ENCODE assay signal across 19 cellular contexts in genomic region chr12:88746386-88746785, GRCh38.
DNase-seq lines count a peak whose midpoint lies in the region; ATAC-seq and TF ChIP-seq lines count a peak whose summit lies in the region.
"Had no signal": no experiment of that assay in that cellular context is flagged by ENCODE, and none has a peak within 500 bp of the region (broad histone marks: within the 10 kb centered on the region; RNA-seq: fewer than 3 reads in every experiment).

No MANE protein-coding gene starts in this region.

- no peak overlapping the region for H3K4me3 Mint-ChIP-seq in activated T-cell treated with anti-CD3 and anti-CD28 coated beads, Interleukin-2, amount 50 U/mL, for 4 hours
- H3K4me3 Mint-ChIP-seq: H9 had no signal

- no peak for TF ChIP-seq CTCF in BJ (IDR thresholded peaks at IDR 0.05; ENCODE audit: insufficient read depth, low read depth, low read length)
- TF ChIP-seq CTCF in VCaP (conservative IDR thresholded peaks at IDR 0.05): no peak
- TF ChIP-seq CTCF in gastroesophageal sphincter (IDR thresholded peaks at IDR 0.05): no peak
- no peak for TF ChIP-seq CTCF in osteoblast (IDR thresholded peaks at IDR 0.05; ENCODE audit: extremely low read depth, low read depth, low read length)
- TF ChIP-seq CTCF in omental fat pad (IDR thresholded peaks at IDR 0.05): no peak
- no peak for TF ChIP-seq CTCF in spleen (IDR thresholded peaks at IDR 0.05 in 8 of 11, conservative IDR thresholded peaks at IDR 0.05 in 3 of 11)

- no peaks in the 10 kb centered on the region for H3K27me3 Mint-ChIP-seq in activated T-cell treated with anti-CD3 and anti-CD28 coated beads, Interleukin-2, amount 50 U/mL, for 4 hours (ENCODE audit: low read depth)

- DNase-seq in BJ (ENCODE audit: low read depth) (peak; percentile 38), osteoblast (ENCODE audit: insufficient read length, low spot score, missing footprints) (no peak), omental fat pad (ENCODE audit: low spot score) (no peak), spleen (no peak)
- no peak for DNase-seq in activated T-cell treated with anti-CD3 and anti-CD28 coated beads, Interleukin-2, amount 50 U/mL, for 4 hours
- DNase-seq in stimulated activated CD4-positive, alpha-beta T cell treated with anti-CD3 and anti-CD28 coated beads, Interleukin-4, amount 100 ng/mL, for 1 hour: no peak
- DNase-seq: DMS79, H9, MM.1S, NCI-H1092, NCI-H2081 treated with DMSO at 0.1 percent for 48 hours, NCI-H446 treated with DMSO at 0.1 percent for 48 hours, NCI-H69, Peyer's patch, Right ventricle myocardium superior had no signal

- no peaks in the 10 kb centered on the region for H4K20me1 ChIP-seq in osteoblast (ENCODE audit: insufficient read depth, low read length)

- no peaks in the 10 kb centered on the region for H3K36me3 Mint-ChIP-seq in activated T-cell treated with anti-CD3 and anti-CD28 coated beads, Interleukin-2, amount 50 U/mL, for 4 hours (ENCODE audit: insufficient read depth)

- H2AFZ ChIP-seq in osteoblast (ENCODE audit: low read length): peak overlapping the region; percentile 17

- H3K27me3 ChIP-seq in BJ (ENCODE audit: control insufficient read depth, insufficient read depth, low read length): no peaks in the 10 kb centered on the region
- no peaks in the 10 kb centered on the region for H3K27me3 ChIP-seq in gastroesophageal sphincter
- H3K27me3 ChIP-seq in osteoblast (ENCODE audit: insufficient read depth, low read length): no peaks in the 10 kb centered on the region
- H3K27me3 ChIP-seq in spleen (replicated peaks in 1 of 7): no peaks in the 10 kb centered on the region
- H3K27me3 ChIP-seq: Peyer's patch had no signal

- H3K9me3 ChIP-seq in gastroesophageal sphincter (no peaks in the 10 kb centered on the region), osteoblast (ENCODE audit: low read depth, low read length) (no peaks in the 10 kb centered on the region), spleen (no peaks in the 10 kb centered on the region)
- H3K9me3 ChIP-seq: Peyer's patch had no signal

- no peak for TF ChIP-seq EP300 in gastroesophageal sphincter (IDR thresholded peaks at IDR 0.05)

- H3K4me1 Mint-ChIP-seq in activated T-cell treated with anti-CD3 and anti-CD28 coated beads, Interleukin-2, amount 50 U/mL, for 4 hours (ENCODE audit: low read depth): no peaks in the 10 kb centered on the region

- intact Hi-C loops in spleen (cut with DNase I; ENCODE audit: low total_unique reads): no loop called here

- TF ChIP-seq POLR2A in gastroesophageal sphincter (IDR thresholded peaks at IDR 0.05): no peak
- TF ChIP-seq POLR2A in spleen (IDR thresholded peaks at IDR 0.05): no peak

- no peak for ATAC-seq in gastroesophageal sphincter
- ATAC-seq in omental fat pad (ENCODE audit: low FRiP score): no peak
- ATAC-seq in activated T-cell treated with anti-CD3 and anti-CD28 coated beads, Interleukin-2, amount 50 U/mL, for 4 hours: no peak

- POLR2A ChIA-PET in BJ (lab: Charles Lee): no interaction called here

- no peaks in the 10 kb centered on the region for H3K79me2 ChIP-seq in osteoblast (ENCODE audit: insufficient read depth, low read length)

- peaks cover 0 to 47% (median 5%) of the 10 kb centered on the region in 3 donors for H3K4me1 ChIP-seq in gastroesophageal sphincter
- H3K4me1 ChIP-seq in osteoblast (ENCODE audit: insufficient read depth, low read length): no peaks in the 10 kb centered on the region
- H3K4me1 ChIP-seq in spleen: no peaks in the 10 kb centered on the region

- H3K27ac ChIP-seq in VCaP (peak overlapping the region; percentile 25; the same call in 1 of the 2 replicates), gastroesophageal sphincter (peak overlapping the region; percentile 33 to 51 (median 44)), osteoblast (ENCODE audit: low read depth, low read length) (no peak overlapping the region), spleen (peak overlapping the region in 1 of 8 donors; percentile 9)
- H3K27ac ChIP-seq: C4-2B, Peyer's patch, SK-N-MC had no signal

- H3K36me3 ChIP-seq in BJ (ENCODE audit: control insufficient read depth, insufficient read depth, low read length): no peaks in the 10 kb centered on the region
- no peaks in the 10 kb centered on the region for H3K36me3 ChIP-seq in gastroesophageal sphincter
- H3K36me3 ChIP-seq in osteoblast (ENCODE audit: insufficient read depth, low read length): no peaks in the 10 kb centered on the region
- H3K36me3 ChIP-seq in spleen: no peaks in the 10 kb centered on the region
- H3K36me3 ChIP-seq: Peyer's patch had no signal

- H3K4me2 ChIP-seq in osteoblast (ENCODE audit: insufficient read depth, low read length): no peak overlapping the region

- H3K9me3 Mint-ChIP-seq in activated T-cell treated with anti-CD3 and anti-CD28 coated beads, Interleukin-2, amount 50 U/mL, for 4 hours: no peaks in the 10 kb centered on the region
- H3K9me3 Mint-ChIP-seq: H9 had no signal

- no peak overlapping the region for H3K4me3 ChIP-seq in BJ (ENCODE audit: low read depth, low read length)
- no peak overlapping the region for H3K4me3 ChIP-seq in gastroesophageal sphincter
- no peak overlapping the region for H3K4me3 ChIP-seq in osteoblast (ENCODE audit: insufficient read depth, low read length)
- no peak overlapping the region for H3K4me3 ChIP-seq in spleen
- H3K4me3 ChIP-seq: Peyer's patch, SK-N-MC had no signal

- CTCF ChIA-PET in BJ (lab: Yijun Ruan, JAX): no interaction called here
